In genomic region chr1:236701782-236702181, GRCh38 we compare ENCODE assay signal across 17 cellular contexts. TPM values are rescaled to one million over a fixed set of nuclear protein-coding genes. Genes with fewer than 3 reads are reported as not detected.
DNase-seq lines count a peak whose midpoint lies in the region; ATAC-seq, FAIRE-seq and TF ChIP-seq lines count a peak whose summit lies in the region.
"Had no signal": no experiment of that assay in that cellular context is flagged by ENCODE, and none has a peak within 500 bp of the region (broad histone marks: within the 10 kb centered on the region; RNA-seq: fewer than 3 reads in every experiment).

No MANE protein-coding gene starts in this region.

- H3K9me3 ChIP-seq in cardiac muscle cell (ENCODE audit: low read depth) (no peaks in the 10 kb centered on the region), heart right ventricle (no peaks in the 10 kb centered on the region), skeletal muscle tissue (ENCODE audit: control insufficient read depth in 3 of 3, low read length in 3 of 3) (no peaks in the 10 kb centered on the region)
- H3K9me3 ChIP-seq: BLaER1 treated with 17β-estradiol and CSF1 and Interleukin-3, amounts not matched to agents 10 nM and 100 nM had no signal

- H3K27me3 ChIP-seq in cardiac muscle cell (no peaks in the 10 kb centered on the region), heart right ventricle (peaks cover 0 to 14% (median 0%) of the 10 kb centered on the region in 7 donors), skeletal muscle tissue (ENCODE audit: control insufficient read depth in 3 of 3, insufficient read depth in 3 of 3, low read length in 3 of 3) (no peaks in the 10 kb centered on the region)
- H3K27me3 ChIP-seq: BLaER1 treated with 17β-estradiol and CSF1 and Interleukin-3, amounts not matched to agents 10 nM and 100 nM had no signal

- peak overlapping the region; percentile 66 to 81 (median 70) for H3K9ac ChIP-seq in skeletal muscle tissue (ENCODE audit: low read depth in 1 of 3, low read length in 3 of 3)
- H3K9ac ChIP-seq: BLaER1 treated with 17β-estradiol and CSF1 and Interleukin-3, amounts not matched to agents 10 nM and 100 nM had no signal

- intact Hi-C loops in Right ventricle myocardium inferior (cut with DNase I): loop anchor here (2.0 kb wide), 1 partner anchor 13 kb away; no protein-coding TSS in a partner anchor
- intact Hi-C loops in heart right ventricle (cut with DNase I): no loop called here

- ATAC-seq in Right ventricle myocardium inferior (no peak), heart right ventricle (peak in 7 of 8 donors; percentile 40 to 74 (median 51)), HG02840 (IDR thresholded peaks at IDR 0.05; ENCODE audit: low FRiP score, unreplicated experiment) (no peak), HG03159 (IDR thresholded peaks at IDR 0.05; ENCODE audit: unreplicated experiment) (no peak)
- ATAC-seq: GM12878 had no signal

- H3K4me1 ChIP-seq in cardiac muscle cell (ENCODE audit: low read depth): peaks cover 88% of the 10 kb centered on the region
- H3K4me1 ChIP-seq in heart right ventricle: peaks cover 0 to 61% (median 29%) of the 10 kb centered on the region in 9 donors
- H3K4me1 ChIP-seq in skeletal muscle tissue (ENCODE audit: control insufficient read depth in 3 of 3, insufficient read depth in 3 of 3, low read length in 3 of 3): peaks cover 38 to 65% (median 49%) of the 10 kb centered on the region in 3 donors
- H3K4me1 ChIP-seq: BLaER1 treated with 17β-estradiol and CSF1 and Interleukin-3, amounts not matched to agents 10 nM and 100 nM had no signal

- TF ChIP-seq CTCF in cardiac muscle cell (IDR thresholded peaks at IDR 0.05; ENCODE audit: low read depth, low read length) (no peak), heart right ventricle (IDR thresholded peaks at IDR 0.05) (no peak)

- H3K4me3 ChIP-seq in cardiac muscle cell (no peak overlapping the region), heart right ventricle (peak overlapping the region in 6 of 10 donors; percentile 4 to 26 (median 18)), skeletal muscle tissue (ENCODE audit: low read length in 3 of 3) (peak overlapping the region; percentile 8 to 54 (median 30))
- H3K4me3 ChIP-seq: BLaER1 treated with 17β-estradiol and CSF1 and Interleukin-3, amounts not matched to agents 10 nM and 100 nM; GM12878 had no signal

- WGBS in heart right ventricle, 2 donors: 45 to 66% methylated on average over 3 of the region's 3 CpGs

- FAIRE-seq in islet of Langerhans (lab: Jason Lieb, UNC): peak; percentile 96
- FAIRE-seq: GM12878 had no signal

- peak overlapping the region; percentile 93 for H3K27ac ChIP-seq in cardiac muscle cell
- peak overlapping the region; percentile 54 to 91 (median 80) for H3K27ac ChIP-seq in heart right ventricle
- peak overlapping the region; percentile 87 for H3K27ac ChIP-seq in skeletal muscle tissue (ENCODE audit: low read depth, low read length)
- H3K27ac ChIP-seq: BLaER1 treated with 17β-estradiol and CSF1 and Interleukin-3, amounts not matched to agents 10 nM and 100 nM had no signal

- H3K36me3 ChIP-seq in cardiac muscle cell (peaks cover 4% of the 10 kb centered on the region), heart right ventricle (no peaks in the 10 kb centered on the region), skeletal muscle tissue (ENCODE audit: control insufficient read depth in 3 of 3, insufficient read depth in 3 of 3, low read length in 3 of 3) (peaks cover 0 to 7% (median 3%) of the 10 kb centered on the region in 3 donors)
- H3K36me3 ChIP-seq: BLaER1 treated with 17β-estradiol and CSF1 and Interleukin-3, amounts not matched to agents 10 nM and 100 nM had no signal

- peak in 1 of 2 donors; percentile 15 for DNase-seq in cardiac muscle cell (ENCODE audit: low read depth in 1 of 2, low spot score in 1 of 2)
- DNase-seq in Right ventricle myocardium inferior (ENCODE audit: missing footprints): no peak
- DNase-seq in heart right ventricle: no peak
- DNase-seq in middle frontal gyrus (ENCODE audit: extremely low spot score, low spot score): no peak
- DNase-seq: 8988T; ACHN; Calu3; CD4-positive, CD25-positive, alpha-beta regulatory T cell; DMS 273 treated with DMSO at 0.1 percent for 48 hours; GOT3; H9 had no signal

RNA-seq across cellular contexts. Expression of gene ACTN2, which starts 15.5 kb away (rescaled TPM):
- total RNA-seq in cardiac muscle cell (276 and 303 TPM in 2 replicates), Right ventricle myocardium inferior (2,525 TPM), heart right ventricle (1,000 to 10,000 TPM; 2,366 to 4,290 (median 3,682) TPM), skeletal muscle tissue (660 TPM)
- polyA plus RNA-seq in cardiac muscle cell (785 and 814 TPM in 2 replicates), heart right ventricle (1,000 to 10,000 TPM in 1 of 2 donors, 100 to 1,000 TPM in 1; 599 to 1,375 TPM)
- total RNA-seq: Calu3; CD4-positive, CD25-positive, alpha-beta regulatory T cell; GM12878 had no signal
- polyA plus RNA-seq: CD4-positive, CD25-positive, alpha-beta regulatory T cell had no signal

Comparison
In these comparisons a context has a peak if more than half of its experiments do, and no peak if none do; other contexts are left out.
1. ATAC-seq: peak in heart right ventricle (7 of 8); none in Right ventricle myocardium inferior (single experiment), HG02840 (single experiment) and HG03159 (single experiment).
2. Peak in every context shown above with its lines, with median percentiles within 50 percentile points of each other: H3K27ac ChIP-seq.